Comparison of ENCODE assay signal across 21 cellular contexts in the genomic region with DNA sequence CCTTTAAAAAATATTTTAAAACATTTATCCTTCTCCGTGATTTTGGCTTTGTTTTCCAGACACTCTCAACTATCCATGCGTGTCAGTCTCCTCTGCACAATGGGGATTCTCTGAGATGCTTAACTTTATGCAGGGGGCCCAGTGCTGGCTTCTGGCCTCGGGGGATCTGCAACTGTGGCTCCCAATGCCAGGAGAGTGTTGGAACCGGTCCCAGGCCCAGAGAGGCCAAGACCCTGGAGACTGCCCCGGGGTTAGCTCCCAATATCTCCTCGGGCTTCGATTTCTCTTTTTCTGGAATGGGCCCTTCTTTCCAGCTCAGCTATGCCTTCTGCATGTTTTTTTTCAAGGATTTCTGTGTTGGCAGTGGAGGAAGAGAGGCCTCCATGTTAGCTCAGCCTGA.
"Had no signal": no experiment of that assay in that cellular context is flagged by ENCODE, and none has a peak within 500 bp of the region (broad histone marks: within the 10 kb centered on the region; RNA-seq: fewer than 3 reads in every experiment).

No MANE protein-coding gene starts in this region.

- ATAC-seq: lower lobe of right lung; psoas muscle; SK-N-SH treated with all-trans-retinoic acid at 6 μM for 48 hours; stimulated activated naive B cell treated with anti-CD40 and anti-IgM and Interleukin-4, amounts not matched to agents 10 μg/mL and 1 μg/mL and 100 μg/mL, for 72 hours; WTC11 had no signal

- H3K27me3 Mint-ChIP-seq: naive B cell; stimulated activated naive B cell treated with anti-CD40 and anti-IgM and Interleukin-4, amounts not matched to agents 10 μg/mL and 1 μg/mL and 100 μg/mL, for 72 hours had no signal

- H3K27me3 ChIP-seq: cardiac muscle cell, colonic mucosa, right lobe of liver, upper lobe of left lung had no signal

- H3K27ac ChIP-seq: cardiac muscle cell, colonic mucosa, lower lobe of right lung, psoas muscle, spleen, upper lobe of left lung had no signal

- DNase-seq: activated CD4-positive, alpha-beta T cell treated with anti-CD3 and anti-CD28 coated beads, Interleukin-2, amount 10 ng/mL, durations not matched to agents 24 days and 14 days; activated gamma-delta T cell treated with Interleukin-2 at 50 U/mL for 16 hours; activated T-cell treated with anti-CD3 and anti-CD28 coated beads, Interleukin-2, amount 50 U/mL, for 1 hour; colonic mucosa; effector memory CD4-positive, alpha-beta T cell; hippocampal formation; lower lobe of right lung; midbrain; naive B cell; psoas muscle; stimulated activated CD4-positive, alpha-beta T cell treated with anti-CD3 and anti-CD28 coated beads, Interleukin-1b, Interleukin-23, amount 100 ng/mL, for 48 hours; stimulated activated naive B cell treated with anti-CD40 and anti-IgM and Interleukin-4, amounts not matched to agents 10 μg/mL and 1 μg/mL and 100 μg/mL, for 72 hours; substantia nigra had no signal

- H3K4me3 ChIP-seq: cardiac muscle cell, colonic mucosa, lower lobe of right lung, psoas muscle, right lobe of liver, spleen, upper lobe of left lung had no signal

- H3K27ac Mint-ChIP-seq: activated CD4-positive, alpha-beta T cell treated with anti-CD3 and anti-CD28 coated beads, Interleukin-2, amount 10 ng/mL, durations not matched to agents 24 days and 14 days; activated naive CD8-positive, alpha-beta T cell treated with anti-CD3 and anti-CD28 coated beads, Interleukin-2, amount 10 ng/mL, durations not matched to agents 7 days and 5 days; stimulated activated naive B cell treated with anti-CD40 and anti-IgM and Interleukin-4, amounts not matched to agents 10 μg/mL and 1 μg/mL and 100 μg/mL, for 72 hours; T-helper 1 cell treated with Interleukin-12 subunit alpha and Interleukin-12 subunit beta and Interleukin-4 antibody, amounts not matched to agents 30 μg/mL and 1 μg/mL, for 36 hours; WTC11 had no signal

- H3K9me3 ChIP-seq: colonic mucosa, lower lobe of right lung, psoas muscle, right lobe of liver, spleen, upper lobe of left lung had no signal

- H3K4me1 ChIP-seq: colonic mucosa, psoas muscle, spleen, upper lobe of left lung had no signal

- H3K9me3 Mint-ChIP-seq: activated CD4-positive, alpha-beta T cell treated with anti-CD3 and anti-CD28 coated beads, Interleukin-2, amount 10 ng/mL, durations not matched to agents 24 days and 14 days; activated naive CD8-positive, alpha-beta T cell treated with anti-CD3 and anti-CD28 coated beads, Interleukin-2, amount 10 ng/mL, durations not matched to agents 7 days and 5 days; naive B cell; stimulated activated naive B cell treated with anti-CD40 and anti-IgM and Interleukin-4, amounts not matched to agents 10 μg/mL and 1 μg/mL and 100 μg/mL, for 72 hours; T-helper 1 cell treated with Interleukin-12 subunit alpha and Interleukin-12 subunit beta and Interleukin-4 antibody, amounts not matched to agents 30 μg/mL and 1 μg/mL, for 36 hours had no signal

- H3K4me3 Mint-ChIP-seq: activated CD4-positive, alpha-beta T cell treated with anti-CD3 and anti-CD28 coated beads, Interleukin-2, amount 10 ng/mL, durations not matched to agents 24 days and 14 days; activated naive CD8-positive, alpha-beta T cell treated with anti-CD3 and anti-CD28 coated beads, Interleukin-2, amount 10 ng/mL, durations not matched to agents 7 days and 5 days; naive B cell; stimulated activated naive B cell treated with anti-CD40 and anti-IgM and Interleukin-4, amounts not matched to agents 10 μg/mL and 1 μg/mL and 100 μg/mL, for 72 hours; T-helper 1 cell treated with Interleukin-12 subunit alpha and Interleukin-12 subunit beta and Interleukin-4 antibody, amounts not matched to agents 30 μg/mL and 1 μg/mL, for 36 hours; WTC11 had no signal

- H3K4me1 Mint-ChIP-seq: activated CD4-positive, alpha-beta T cell treated with anti-CD3 and anti-CD28 coated beads, Interleukin-2, amount 10 ng/mL, durations not matched to agents 24 days and 14 days; activated naive CD8-positive, alpha-beta T cell treated with anti-CD3 and anti-CD28 coated beads, Interleukin-2, amount 10 ng/mL, durations not matched to agents 7 days and 5 days had no signal

- H3K36me3 Mint-ChIP-seq: activated naive CD8-positive, alpha-beta T cell treated with anti-CD3 and anti-CD28 coated beads, Interleukin-2, amount 10 ng/mL, durations not matched to agents 7 days and 5 days had no signal

- H3K36me3 ChIP-seq: cardiac muscle cell, colonic mucosa had no signal
